Comparison of ENCODE assay signal across 22 cellular contexts in genomic region chr4:11050766-11051165, GRCh38.
"Had no signal": no experiment of that assay in that cellular context is flagged by ENCODE, and none has a peak within 500 bp of the region (broad histone marks: within the 10 kb centered on the region; RNA-seq: fewer than 3 reads in every experiment).

No MANE protein-coding gene starts in this region.

- DNase-seq: activated B cell treated with CpG ODN at 0.5 μM for 24 hours; activated CD4-positive, alpha-beta memory T cell treated with anti-CD3 and anti-CD28 coated beads, Interleukin-2, amount 10 ng/mL, durations not matched to agents 7 days and 5 days; activated CD4-positive, alpha-beta T cell treated with anti-CD3 and anti-CD28 coated beads, Interleukin-2, amount 10 ng/mL, durations not matched to agents 7 days and 5 days; activated CD4-positive, alpha-beta T cell treated with anti-CD3 and anti-CD28 coated beads, Interleukin-2, amount 50 U/mL, for 4 hours; activated CD8-positive, alpha-beta memory T cell treated with anti-CD3 and anti-CD28 coated beads, Interleukin-2, amount 50 U/mL, for 48 hours; activated gamma-delta T cell; activated naive CD4-positive, alpha-beta T cell; activated naive CD4-positive, alpha-beta T cell treated with anti-CD3 and anti-CD28 coated beads, Interleukin-2, amount 10 ng/mL, durations not matched to agents 7 days and 5 days; activated naive CD8-positive, alpha-beta T cell treated with anti-CD3 and anti-CD28 coated beads, Interleukin-2, amount 10 ng/mL, durations not matched to agents 7 days and 5 days; activated T-cell treated with anti-CD3 and anti-CD28 coated beads for 4 hours; activated T-cell treated with anti-CD3 and anti-CD28 coated beads, Interleukin-2, amount 50 U/mL, for 24 hours; activated T-cell treated with anti-CD3 and anti-CD28 coated beads, Interleukin-2, amount 50 U/mL, for 72 hours; effector memory CD4-positive, alpha-beta T cell; endodermal cell; foreskin keratinocyte; gastrocnemius medialis; glutamatergic neuron; heart right ventricle; T-helper 1 cell; T-helper 17 cell; T1000; WERI-Rb-1 had no signal
